In genomic region chr9:35070823-35071813, GRCh38 we compare ENCODE assay signal across 8 cellular contexts. TPM values are rescaled to one million over a fixed set of nuclear protein-coding genes. Genes with fewer than 3 reads are reported as not detected.
DNase-seq lines count a peak whose midpoint lies in the region; ATAC-seq and TF ChIP-seq lines count a peak whose summit lies in the region.

No MANE protein-coding gene starts in this region.

- peaks cover 74% of the 10 kb centered on the region for H3K36me3 Mint-ChIP-seq in stimulated activated naive CD8-positive, alpha-beta T cell treated with anti-CD3 and anti-CD28 coated beads, Interleukin-15, Interleukin-2, amounts not matched to agents 100 ng/mL and 50 ng/mL, for 24 hours (ENCODE audit: low read depth)

- ATAC-seq in stimulated activated naive CD8-positive, alpha-beta T cell treated with anti-CD3 and anti-CD28 coated beads, Interleukin-15, Interleukin-2, amounts not matched to agents 100 U/mL and 50 U/mL, for 24 hours: no peak
- no peak for ATAC-seq in thoracic aorta (ENCODE audit: insufficient number of reproducible peaks, low FRiP score, low read depth)

- peak overlapping the region; percentile 100 for H3K27ac ChIP-seq in thoracic aorta

- no peak for TF ChIP-seq CTCF in thoracic aorta (IDR thresholded peaks at IDR 0.05)

- H3K27me3 Mint-ChIP-seq in stimulated activated naive CD8-positive, alpha-beta T cell treated with anti-CD3 and anti-CD28 coated beads, Interleukin-15, Interleukin-2, amounts not matched to agents 100 ng/mL and 50 ng/mL, for 24 hours: no peaks in the 10 kb centered on the region

- peak overlapping the region; percentile 96 for H3K27ac Mint-ChIP-seq in stimulated activated naive CD8-positive, alpha-beta T cell treated with anti-CD3 and anti-CD28 coated beads, Interleukin-15, Interleukin-2, amounts not matched to agents 100 ng/mL and 50 ng/mL, for 24 hours

- H3K36me3 ChIP-seq in thoracic aorta: peaks cover 18% of the 10 kb centered on the region

- peaks cover 58% of the 10 kb centered on the region for H3K4me1 Mint-ChIP-seq in stimulated activated naive CD8-positive, alpha-beta T cell treated with anti-CD3 and anti-CD28 coated beads, Interleukin-15, Interleukin-2, amounts not matched to agents 100 ng/mL and 50 ng/mL, for 24 hours (ENCODE audit: low read depth)

- peaks cover 20 to 43% of the 10 kb centered on the region in 2 donors for H3K4me1 ChIP-seq in thoracic aorta (ENCODE audit: control insufficient read depth in 1 of 2, low read depth in 2 of 2)

- H3K9me3 Mint-ChIP-seq in stimulated activated naive CD8-positive, alpha-beta T cell treated with anti-CD3 and anti-CD28 coated beads, Interleukin-15, Interleukin-2, amounts not matched to agents 100 ng/mL and 50 ng/mL, for 24 hours: no peaks in the 10 kb centered on the region

- no peaks in the 10 kb centered on the region for H3K27me3 ChIP-seq in thoracic aorta (replicated peaks; ENCODE audit: insufficient read depth)

- no peak for DNase-seq in stimulated activated naive CD8-positive, alpha-beta T cell treated with anti-CD3 and anti-CD28 coated beads, Interleukin-15, Interleukin-2, amounts not matched to agents 100 U/mL and 50 U/mL, for 24 hours
- peak; percentile 29 for DNase-seq in amniotic epithelial cell (ENCODE audit: low read depth)
- DNase-seq in kidney tubule cell (ENCODE audit: low spot score): peak; percentile 77
- no peak for DNase-seq in thoracic aorta (ENCODE audit: low spot score)
- DNase-seq in stimulated activated CD4-positive, alpha-beta T cell treated with anti-CD3 and anti-CD28 coated beads, Interleukin-4, amount 100 ng/mL, for 1 hour: no peak
- DNase-seq in MV-4-11 (lab: John Stamatoyannopoulos, UW): no peak
- no peak for DNase-seq in GOT3 (lab: John Stamatoyannopoulos, UW)

- no peaks in the 10 kb centered on the region for H3K9me3 ChIP-seq in thoracic aorta

- peak overlapping the region; percentile 97 for H3K4me3 ChIP-seq in thoracic aorta

- H3K4me3 Mint-ChIP-seq in stimulated activated naive CD8-positive, alpha-beta T cell treated with anti-CD3 and anti-CD28 coated beads, Interleukin-15, Interleukin-2, amounts not matched to agents 100 ng/mL and 50 ng/mL, for 24 hours: peak overlapping the region; percentile 96

RNA-seq across cellular contexts. Expression of gene VCP, which starts 1.3 kb away (rescaled TPM):
- 100 to 1,000 TPM; 179 to 204 TPM for total RNA-seq in thoracic aorta

RNA-seq across cellular contexts. Expression of gene FANCG, which starts 8.6 kb away (rescaled TPM):
- total RNA-seq in thoracic aorta: 10 to 100 TPM in 1 of 2 donors, 1 to 10 TPM in 1; 2.2 to 19.1 TPM

RNA-seq across cellular contexts. Expression of gene PIGO, which starts 25.3 kb away (rescaled TPM):
- total RNA-seq in thoracic aorta: 10 to 100 TPM; 10.8 to 13.9 TPM

RNA-seq across cellular contexts. Expression of gene STOML2, which starts 31.8 kb away (rescaled TPM):
- 10 to 100 TPM; 51.7 to 84.1 TPM for total RNA-seq in thoracic aorta

RNA-seq across cellular contexts. Expression of gene ATOSB, which starts 44.5 kb away (rescaled TPM):
- total RNA-seq in thoracic aorta: 10 to 100 TPM; 30.2 to 33.6 TPM

Comparison
In these comparisons a context has a peak if more than half of its experiments do, and no peak if none do; other contexts are left out.
1. DNase-seq: peak in amniotic epithelial cell (single experiment) and kidney tubule cell (single experiment); none in stimulated activated naive CD8-positive, alpha-beta T cell treated with anti-CD3 and anti-CD28 coated beads, Interleukin-15, Interleukin-2, amounts not matched to agents 100 U/mL and 50 U/mL, for 24 hours (single experiment), thoracic aorta (single experiment), stimulated activated CD4-positive, alpha-beta T cell treated with anti-CD3 and anti-CD28 coated beads, Interleukin-4, amount 100 ng/mL, for 1 hour (single experiment), MV-4-11 (single experiment) and GOT3 (single experiment).